10 cellular contexts compared by ENCODE assay signal in the genomic region with DNA sequence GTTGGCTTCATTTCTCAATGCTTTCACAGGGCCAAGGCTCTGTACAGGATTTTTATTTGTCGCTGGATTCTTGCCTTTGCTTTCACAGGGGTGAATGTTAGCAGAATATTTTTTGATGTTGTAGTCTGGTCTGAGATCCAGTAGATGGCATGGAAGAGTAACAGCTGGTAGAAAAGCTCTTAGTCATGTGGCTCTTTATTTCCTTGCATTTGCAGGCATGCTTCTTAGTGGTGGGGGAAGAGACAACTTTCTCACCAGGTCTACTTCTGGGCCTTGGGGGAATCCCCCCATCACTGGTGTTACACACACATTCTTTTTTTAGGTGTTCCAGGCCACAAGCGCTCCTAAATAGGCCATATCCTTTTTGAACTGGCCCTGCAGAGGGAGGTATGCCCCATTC. TPM values are rescaled to one million over a fixed set of nuclear protein-coding genes. Genes with fewer than 3 reads are reported as not detected.
DNase-seq lines count a peak whose midpoint lies in the region; ATAC-seq and TF ChIP-seq lines count a peak whose summit lies in the region.
"Had no signal": no experiment of that assay in that cellular context is flagged by ENCODE, and none has a peak within 500 bp of the region (broad histone marks: within the 10 kb centered on the region; RNA-seq: fewer than 3 reads in every experiment).

No MANE protein-coding gene starts in this region.

- TF ChIP-seq CTCF in testis (IDR thresholded peaks at IDR 0.05) (no peak), prostate gland (IDR thresholded peaks at IDR 0.05) (no peak), tibial nerve (IDR thresholded peaks at IDR 0.05) (no peak)

- TF ChIP-seq EP300 in tibial nerve (IDR thresholded peaks at IDR 0.05): no peak

- intact Hi-C loops in naive thymus-derived CD4-positive, alpha-beta T cell (cut with micrococcal nuclease): no loop called here
- intact Hi-C loops in testis (cut with DNase I; ENCODE audit: low total_unique reads): no loop called here
- intact Hi-C loops in prostate gland (cut with DNase I): no loop called here

- peaks cover 9% of the 10 kb centered on the region for H3K4me1 Mint-ChIP-seq in T-helper 17 cell
- H3K4me1 Mint-ChIP-seq in naive thymus-derived CD4-positive, alpha-beta T cell: no peaks in the 10 kb centered on the region
- H3K4me1 Mint-ChIP-seq: naive B cell, T-cell had no signal

- no peaks in the 10 kb centered on the region for H3K9me3 ChIP-seq in T-helper 17 cell (ENCODE audit: control insufficient read depth, low read length, poor library complexity, severe bottlenecking)
- no peaks in the 10 kb centered on the region for H3K9me3 ChIP-seq in naive thymus-derived CD4-positive, alpha-beta T cell (ENCODE audit: control insufficient read depth in 2 of 3, low read length in 3 of 3)
- H3K9me3 ChIP-seq in testis: no peaks in the 10 kb centered on the region
- H3K9me3 ChIP-seq in prostate gland: no peaks in the 10 kb centered on the region
- H3K9me3 ChIP-seq in tibial nerve: no peaks in the 10 kb centered on the region

- POLR2A ChIA-PET in naive thymus-derived CD4-positive, alpha-beta T cell (lab: Charles Lee): no interaction called here

- DNase-seq in T-helper 17 cell (no peak), testis (no peak), prostate gland (ENCODE audit: low spot score) (no peak), tibial nerve (ENCODE audit: low spot score in 2 of 2) (no peak), NCI-H510A (lab: John Stamatoyannopoulos, UW) (no peak)
- no peak for DNase-seq in naive thymus-derived CD4-positive, alpha-beta T cell
- DNase-seq: naive B cell had no signal

- 79 to 93% methylated on average over 2 of the region's 2 CpGs for WGBS in testis, 2 donors
- WGBS in prostate gland: 90% methylated on average over 2 of the region's 2 CpGs
- 94 to 100% methylated on average over 2 of the region's 2 CpGs for WGBS in tibial nerve, 2 donors

- TF ChIP-seq POLR2A in testis (IDR thresholded peaks at IDR 0.05) (no peak), prostate gland (IDR thresholded peaks at IDR 0.05) (no peak), tibial nerve (IDR thresholded peaks at IDR 0.05) (no peak)

- CTCF ChIA-PET in naive thymus-derived CD4-positive, alpha-beta T cell (lab: Charles Lee): no interaction called here

- peaks cover 0 to 9% (median 4%) of the 10 kb centered on the region in 11 donors for H3K9me3 Mint-ChIP-seq in naive thymus-derived CD4-positive, alpha-beta T cell

- H3K27me3 ChIP-seq in naive thymus-derived CD4-positive, alpha-beta T cell (ENCODE audit: control insufficient read depth in 2 of 2, insufficient read depth in 2 of 2, low read length in 2 of 2): no peaks in the 10 kb centered on the region
- H3K27me3 ChIP-seq in testis: no peaks in the 10 kb centered on the region
- no peaks in the 10 kb centered on the region for H3K27me3 ChIP-seq in prostate gland (replicated peaks; ENCODE audit: insufficient read depth)
- H3K27me3 ChIP-seq in tibial nerve: no peaks in the 10 kb centered on the region

- H3K36me3 ChIP-seq in naive thymus-derived CD4-positive, alpha-beta T cell (ENCODE audit: control insufficient read depth in 2 of 3, insufficient read depth in 3 of 3, low read length in 3 of 3): no peaks in the 10 kb centered on the region
- no peaks in the 10 kb centered on the region for H3K36me3 ChIP-seq in testis (ENCODE audit: low read depth, missing control alignments)
- no peaks in the 10 kb centered on the region for H3K36me3 ChIP-seq in prostate gland
- no peaks in the 10 kb centered on the region for H3K36me3 ChIP-seq in tibial nerve

- peaks cover 13% of the 10 kb centered on the region for H3K27me3 Mint-ChIP-seq in T-helper 17 cell
- peaks cover 0 to 5% (median 0%) of the 10 kb centered on the region in 5 donors for H3K27me3 Mint-ChIP-seq in naive thymus-derived CD4-positive, alpha-beta T cell

- H3K27ac ChIP-seq in naive thymus-derived CD4-positive, alpha-beta T cell (ENCODE audit: low read depth, low read length): no peak overlapping the region
- H3K27ac ChIP-seq in testis: no peak overlapping the region
- no peak overlapping the region for H3K27ac ChIP-seq in prostate gland
- H3K27ac ChIP-seq in tibial nerve: no peak overlapping the region

- H3K36me3 Mint-ChIP-seq in T-helper 17 cell (ENCODE audit: low read depth): peaks cover 2% of the 10 kb centered on the region
- peaks cover 0 to 4% (median 0%) of the 10 kb centered on the region in 5 donors for H3K36me3 Mint-ChIP-seq in naive thymus-derived CD4-positive, alpha-beta T cell
- H3K36me3 Mint-ChIP-seq: naive B cell, T-cell had no signal

- no peak overlapping the region for H3K4me3 ChIP-seq in naive thymus-derived CD4-positive, alpha-beta T cell (ENCODE audit: low read length)
- H3K4me3 ChIP-seq in testis: no peak overlapping the region
- H3K4me3 ChIP-seq in prostate gland: no peak overlapping the region
- no peak overlapping the region for H3K4me3 ChIP-seq in tibial nerve

- no peak overlapping the region for H3K4me3 Mint-ChIP-seq in T-helper 17 cell
- no peak overlapping the region for H3K4me3 Mint-ChIP-seq in naive thymus-derived CD4-positive, alpha-beta T cell
- H3K4me3 Mint-ChIP-seq: naive B cell, T-cell had no signal

- ATAC-seq in GM18858 (IDR thresholded peaks at IDR 0.05; ENCODE audit: unreplicated experiment) (peak; percentile 86), HG02938 (IDR thresholded peaks at IDR 0.05; ENCODE audit: unreplicated experiment) (peak; percentile 86), T-helper 17 cell (peak; percentile 94)
- peak; percentile 40 for ATAC-seq in naive thymus-derived CD4-positive, alpha-beta T cell

- H3K4me1 ChIP-seq in naive thymus-derived CD4-positive, alpha-beta T cell (ENCODE audit: control insufficient read depth in 2 of 2, insufficient read depth in 2 of 2, low read length in 2 of 2): no peaks in the 10 kb centered on the region
- H3K4me1 ChIP-seq in testis (no peaks in the 10 kb centered on the region), prostate gland (replicated peaks) (no peaks in the 10 kb centered on the region), tibial nerve (no peaks in the 10 kb centered on the region)

- H3K27ac Mint-ChIP-seq in T-helper 17 cell: no peak overlapping the region
- no peak overlapping the region for H3K27ac Mint-ChIP-seq in naive thymus-derived CD4-positive, alpha-beta T cell
- H3K27ac Mint-ChIP-seq: T-cell had no signal

RNA-seq across cellular contexts. Expression of a gene that starts 58.2 kb away (rescaled TPM):
- total RNA-seq in T-helper 17 cell (not detected), testis (under 1 TPM in 1 of 2 donors, not detected in 1; 0.62 TPM), prostate gland (under 1 TPM; 0.17 to 0.73 TPM), tibial nerve (10 to 100 TPM in 3 of 4 donors, 1 to 10 TPM in 1; 5.4 to 18.4 (median 15.3) TPM)
- total RNA-seq in naive thymus-derived CD4-positive, alpha-beta T cell: not detected
- not detected for polyA plus RNA-seq in naive thymus-derived CD4-positive, alpha-beta T cell
- 0.21 TPM for polyA plus RNA-seq in testis (ENCODE audit: insufficient read depth, low read depth, low replicate concordance)

Comparison
In these comparisons a context has a peak if more than half of its experiments do, and no peak if none do; other contexts are left out.
1. ATAC-seq: peak in every context shown above with its lines; median percentile 94 in T-helper 17 cell; 86 in GM18858; 86 in HG02938; 40 in naive thymus-derived CD4-positive, alpha-beta T cell.